9 cellular contexts compared by ENCODE assay signal in genomic region chr10:34160595-34160994, GRCh38.
"Had no signal": no experiment of that assay in that cellular context is flagged by ENCODE, and none has a peak within 500 bp of the region (broad histone marks: within the 10 kb centered on the region; RNA-seq: fewer than 3 reads in every experiment).

No MANE protein-coding gene starts in this region.

- DNase-seq: HFFc6, IMR-90 had no signal

- FAIRE-seq: H1, H54, K562 had no signal

- H2AFZ ChIP-seq: GM23338 had no signal

- H3K4me2 ChIP-seq: GM23338 had no signal

- ATAC-seq: GM23338, HCT116, K562 had no signal

- H3K4me1 ChIP-seq: HAP-1 had no signal

- H3K9me3 ChIP-seq: HAP-1 had no signal

- H3K27ac ChIP-seq: HL-60 had no signal

- H3K4me3 ChIP-seq: GM23338, HAP-1, K562 had no signal

- H3K36me3 ChIP-seq: HAP-1 had no signal
